ENCODE assay signal across 8 cellular contexts in the genomic region with DNA sequence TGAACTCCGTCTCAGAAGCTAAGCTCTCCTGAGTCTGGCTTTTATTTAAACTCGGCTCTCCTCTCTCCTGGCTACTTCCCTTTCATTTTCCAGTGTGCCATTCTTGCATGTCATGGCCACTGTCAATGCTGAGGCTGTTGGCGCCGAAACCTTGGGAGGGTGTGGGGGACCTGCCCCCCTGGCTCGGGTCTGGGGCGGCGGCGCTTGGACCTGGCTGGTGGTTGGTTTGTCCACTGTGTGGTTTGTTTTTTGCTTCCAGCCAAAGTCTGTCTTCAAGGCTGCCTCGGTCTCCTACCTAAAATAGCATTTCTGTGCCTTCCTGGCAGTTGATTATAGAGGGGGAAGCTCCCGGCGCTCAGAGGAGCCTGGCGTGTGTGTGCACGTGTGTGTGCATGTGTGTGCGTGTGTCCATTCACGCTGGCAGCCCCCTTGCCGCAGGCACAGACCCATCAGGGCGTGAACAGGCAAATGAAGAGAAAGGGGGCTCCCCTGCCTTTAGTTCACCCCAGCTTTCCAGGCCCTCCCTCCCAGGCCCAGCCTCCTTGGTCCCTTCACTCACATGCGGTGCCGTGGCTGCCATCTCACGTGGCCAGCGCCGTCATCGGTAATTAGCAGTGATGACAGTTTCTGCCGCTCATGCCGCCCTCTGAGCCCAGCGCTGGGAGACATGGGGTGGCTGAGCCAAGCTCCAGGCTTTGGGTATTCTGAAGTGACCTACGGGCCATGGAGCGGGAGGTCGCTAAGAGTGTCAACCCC.
DNase-seq lines count a peak whose midpoint lies in the region; ATAC-seq and TF ChIP-seq lines count a peak whose summit lies in the region.

No MANE protein-coding gene starts in this region.

- TF ChIP-seq CTCF in astrocyte of the cerebellum (IDR thresholded peaks at IDR 0.05; ENCODE audit: low read depth, low read length, missing control alignments) (no peak), mesothelial cell of epicardium (IDR thresholded peaks at IDR 0.05; ENCODE audit: unreplicated experiment) (no peak)

- DNase-seq in GDM1 (lab: John Stamatoyannopoulos, UW) (peak; percentile 14), KG1 (lab: John Stamatoyannopoulos, UW) (peak; percentile 46), astrocyte of the cerebellum (ENCODE audit: low read depth) (no peak), mesothelial cell of epicardium (ENCODE audit: low spot score in 2 of 2, unreplicated experiment in 2 of 2) (no peak), NK-92 (lab: John Stamatoyannopoulos, UW; ENCODE audit: unreplicated experiment) (no peak), HUDEP-2 (lab: John Stamatoyannopoulos, UW; ENCODE audit: unreplicated experiment in 76 of 76) (no peak)

- H3K9me3 Mint-ChIP-seq in mesothelial cell of epicardium, result no peaks in the 10 kb centered on the region

- H3K36me3 Mint-ChIP-seq in mesothelial cell of epicardium, result no peaks in the 10 kb centered on the region

- in situ Hi-C loops in astrocyte of the cerebellum (cut with HindIII; ENCODE audit: low sequenced_read_pairs), result loop anchor here (10.0 kb wide), 1 partner anchor 124 kb away; no protein-coding TSS in a partner anchor

- H3K4me3 ChIP-seq in astrocyte of the cerebellum (ENCODE audit: low read depth, low read length), result peak overlapping the region; percentile 16

- H3K27ac Mint-ChIP-seq in mesothelial cell of epicardium, result peak overlapping the region; percentile 94

- H3K27me3 Mint-ChIP-seq in mesothelial cell of epicardium (ENCODE audit: low read depth), result no peaks in the 10 kb centered on the region

- no peak for ATAC-seq in HG02840 (IDR thresholded peaks at IDR 0.05; ENCODE audit: low FRiP score, unreplicated experiment)
- no peak for ATAC-seq in HG03571 (IDR thresholded peaks at IDR 0.05; ENCODE audit: unreplicated experiment)

- peak overlapping the region; percentile 69 for H3K4me3 Mint-ChIP-seq in mesothelial cell of epicardium

- peaks cover 72% of the 10 kb centered on the region for H3K4me1 Mint-ChIP-seq in mesothelial cell of epicardium

Comparison
In these comparisons a context has a peak if more than half of its experiments do, and no peak if none do; other contexts are left out.
1. DNase-seq: peak in GDM1 (single experiment) and KG1 (single experiment); none in astrocyte of the cerebellum (single experiment), mesothelial cell of epicardium (0 of 2), NK-92 (single experiment) and HUDEP-2 (0 of 76).